ENCODE assay signal across 30 cellular contexts in the genomic region with DNA sequence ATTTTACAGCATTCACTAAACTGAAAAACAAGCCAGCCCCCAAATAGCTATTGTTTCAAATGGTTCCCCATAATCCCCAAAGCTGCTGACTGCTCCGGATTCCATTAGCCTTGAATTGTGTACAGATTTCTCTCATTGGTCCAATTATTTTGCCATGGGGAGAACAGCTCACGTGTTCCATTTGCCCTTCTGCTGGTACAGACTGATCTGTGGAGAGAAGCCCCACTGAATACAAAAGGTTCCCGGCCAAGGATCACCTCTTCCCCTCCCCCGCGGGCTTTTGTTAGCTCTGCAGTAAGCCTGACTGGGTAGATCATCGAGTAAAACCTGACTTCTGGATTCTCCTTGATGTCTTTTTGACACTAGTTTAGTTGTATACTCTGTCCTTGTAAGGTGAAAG. TPM values are rescaled to one million over a fixed set of nuclear protein-coding genes. Genes with fewer than 3 reads are reported as not detected.
"Had no signal": no experiment of that assay in that cellular context is flagged by ENCODE, and none has a peak within 500 bp of the region (broad histone marks: within the 10 kb centered on the region; RNA-seq: fewer than 3 reads in every experiment).

No MANE protein-coding gene starts in this region.

- H3K9me3 Mint-ChIP-seq: activated naive CD4-positive, alpha-beta T cell treated with anti-CD3 and anti-CD28 coated beads for 36 hours; activated naive CD8-positive, alpha-beta T cell treated with anti-CD3 and anti-CD28 coated beads for 36 hours; stimulated activated effector memory CD8-positive, alpha-beta T cell treated with anti-CD3 and anti-CD28 coated beads, Interleukin-12 subunit alpha, Interleukin-12 subunit beta, amount 100 ng/mL, for 72 hours; stimulated activated naive CD8-positive, alpha-beta T cell treated with anti-CD3 and anti-CD28 coated beads, Interleukin-15, Interleukin-2, amounts not matched to agents 100 ng/mL and 50 ng/mL, for 24 hours had no signal

- H3K9me3 ChIP-seq: adrenal gland, body of pancreas, esophagus squamous epithelium, lower lobe of right lung, thoracic aorta had no signal

- H3K27ac Mint-ChIP-seq: activated naive CD4-positive, alpha-beta T cell treated with anti-CD3 and anti-CD28 coated beads for 36 hours; activated naive CD8-positive, alpha-beta T cell treated with anti-CD3 and anti-CD28 coated beads for 36 hours; stimulated activated effector memory CD8-positive, alpha-beta T cell treated with anti-CD3 and anti-CD28 coated beads, Interleukin-12 subunit alpha, Interleukin-12 subunit beta, amount 100 ng/mL, for 72 hours; stimulated activated naive CD8-positive, alpha-beta T cell treated with anti-CD3 and anti-CD28 coated beads, Interleukin-15, Interleukin-2, amounts not matched to agents 100 ng/mL and 50 ng/mL, for 24 hours had no signal

- ATAC-seq: body of pancreas; left colon; lower lobe of right lung; stimulated activated effector memory CD8-positive, alpha-beta T cell treated with anti-CD3 and anti-CD28 coated beads, Interleukin-12 subunit alpha, Interleukin-12 subunit beta, amount 100 ng/mL, for 72 hours had no signal

- DNase-seq: activated CD4-positive, alpha-beta T cell treated with anti-CD3 and anti-CD28 coated beads for 4 hours; activated CD4-positive, alpha-beta T cell treated with anti-CD3 and anti-CD28 coated beads, Interleukin-2, amount 50 U/mL, for 48 hours; activated CD8-positive, alpha-beta memory T cell treated with anti-CD3 and anti-CD28 coated beads for 24 hours; activated effector memory CD4-positive, alpha-beta T cell treated with Interleukin-2 at 50 U/mL for 16 hours; activated naive CD4-positive, alpha-beta T cell treated with anti-CD3 and anti-CD28 coated beads for 36 hours; activated naive CD8-positive, alpha-beta T cell treated with anti-CD3 and anti-CD28 coated beads for 36 hours; adrenal gland; aorta; body of pancreas; dermis blood vessel endothelial cell; effector CD4-positive, alpha-beta T cell; esophagus squamous epithelium; foreskin melanocyte; left colon; lower lobe of right lung; mesenchymal stem cell; nucleus accumbens; right cardiac atrium; stimulated activated CD4-positive, alpha-beta T cell treated with anti-CD3 and anti-CD28 coated beads, Interleukin-4, amount 100 ng/mL, for 1 hour; T-helper 1 cell; trophoblast cell had no signal

- H3K4me3 ChIP-seq: adrenal gland, body of pancreas, cardiac muscle cell, esophagus squamous epithelium, lower lobe of right lung, thoracic aorta had no signal

- H3K4me1 ChIP-seq: body of pancreas, esophagus squamous epithelium, lower lobe of right lung had no signal

- H3K27ac ChIP-seq: adrenal gland, body of pancreas, cardiac muscle cell, esophagus squamous epithelium, lower lobe of right lung, thoracic aorta had no signal

- H3K27me3 Mint-ChIP-seq: activated naive CD8-positive, alpha-beta T cell treated with anti-CD3 and anti-CD28 coated beads for 36 hours; stimulated activated naive CD8-positive, alpha-beta T cell treated with anti-CD3 and anti-CD28 coated beads, Interleukin-15, Interleukin-2, amounts not matched to agents 100 ng/mL and 50 ng/mL, for 24 hours had no signal

- H3K4me1 Mint-ChIP-seq: activated naive CD8-positive, alpha-beta T cell treated with anti-CD3 and anti-CD28 coated beads for 36 hours had no signal

- H3K27me3 ChIP-seq: adrenal gland, body of pancreas, cardiac muscle cell, esophagus squamous epithelium had no signal

- H3K4me3 Mint-ChIP-seq: activated naive CD4-positive, alpha-beta T cell treated with anti-CD3 and anti-CD28 coated beads for 36 hours; activated naive CD8-positive, alpha-beta T cell treated with anti-CD3 and anti-CD28 coated beads for 36 hours; stimulated activated effector memory CD8-positive, alpha-beta T cell treated with anti-CD3 and anti-CD28 coated beads, Interleukin-12 subunit alpha, Interleukin-12 subunit beta, amount 100 ng/mL, for 72 hours; stimulated activated naive CD8-positive, alpha-beta T cell treated with anti-CD3 and anti-CD28 coated beads, Interleukin-15, Interleukin-2, amounts not matched to agents 100 ng/mL and 50 ng/mL, for 24 hours had no signal

RNA-seq across cellular contexts. Expression of a gene that starts 30.7 kb away (rescaled TPM):
- total RNA-seq: mucosa of gallbladder had no signal
- polyA plus RNA-seq: aorta, cardiac muscle cell, neural cell had no signal

RNA-seq across cellular contexts. Expression of a gene that starts 46.1 kb away (rescaled TPM):
- total RNA-seq: dermis blood vessel endothelial cell, glomerular endothelial cell, pulmonary artery endothelial cell, subcutaneous adipose tissue had no signal
- polyA plus RNA-seq: aorta, neural cell had no signal
